Comparison of ENCODE assay signal across 16 cellular contexts in the genomic region with DNA sequence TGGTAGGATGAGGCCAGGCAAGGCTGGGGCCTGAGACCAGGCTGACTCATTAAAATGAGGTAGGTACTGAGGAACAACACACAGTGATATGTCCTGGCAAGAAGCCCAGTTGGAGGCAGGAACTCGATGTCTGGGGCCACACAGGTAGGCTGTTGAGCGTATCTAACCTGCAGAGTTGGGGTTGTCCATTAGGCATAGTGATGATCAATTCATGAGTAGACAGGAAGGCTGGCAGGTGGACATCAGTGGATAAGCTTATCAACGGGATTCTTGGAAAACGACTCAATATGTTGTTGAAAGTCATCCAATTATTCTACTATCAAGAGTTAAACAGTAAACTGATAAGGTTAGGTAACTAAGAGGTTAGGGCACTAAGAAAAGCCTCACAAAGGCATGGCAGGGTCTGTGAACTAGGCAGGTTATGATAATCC.
A peak's percentile ranks its signal among the peaks of the same experiment; 100 is the strongest.
DNase-seq lines count a peak whose midpoint lies in the region; ATAC-seq and TF ChIP-seq lines count a peak whose summit lies in the region.
"Had no signal": no experiment of that assay in that cellular context is flagged by ENCODE, and none has a peak within 500 bp of the region (broad histone marks: within the 10 kb centered on the region; RNA-seq: fewer than 3 reads in every experiment).

No MANE protein-coding gene starts in this region.

- H3K27ac ChIP-seq in body of pancreas (peak overlapping the region in 1 of 4 donors; percentile 29), stomach (no peak overlapping the region), upper lobe of right lung (no peak overlapping the region)
- H3K27ac ChIP-seq: GM23248, KMS-11 had no signal

- H3K4me3 ChIP-seq in body of pancreas (no peak overlapping the region), stomach (no peak overlapping the region), upper lobe of right lung (no peak overlapping the region)
- H3K4me3 ChIP-seq: GM23248 had no signal

- ATAC-seq in body of pancreas (peak; percentile 59), upper lobe of right lung (no peak)
- ATAC-seq: HCT116 had no signal

- 22 to 31% methylated on average over 4 of the region's 4 CpGs for WGBS in body of pancreas, 2 donors
- 30 to 58% (median 33%) methylated on average over 4 of the region's 4 CpGs for WGBS in stomach, 5 donors

- TF ChIP-seq CTCF in body of pancreas (IDR thresholded peaks at IDR 0.05) (no peak), stomach (IDR thresholded peaks at IDR 0.05) (no peak), upper lobe of right lung (IDR thresholded peaks at IDR 0.05) (no peak)

- intact Hi-C loops in body of pancreas (cut with DNase I) (no loop called here), stomach (cut with DNase I; ENCODE audit: low total_unique reads) (no loop called here), upper lobe of right lung (cut with DNase I) (no loop called here)

- TF ChIP-seq EP300 in stomach (IDR thresholded peaks at IDR 0.05), result no peak

- DNase-seq in LoVo (ENCODE audit: low spot score), result peak; percentile 6
- DNase-seq in body of pancreas, result peak; percentile 37 to 55 (median 41)
- DNase-seq in kidney tubule cell (ENCODE audit: low spot score), result peak; percentile 94
- DNase-seq in stomach, result peak; percentile 31
- DNase-seq in activated CD4-positive, alpha-beta T cell treated with anti-CD3 and anti-CD28 coated beads for 48 hours, result no peak
- DNase-seq in stimulated activated CD4-positive, alpha-beta T cell treated with anti-CD3 and anti-CD28 coated beads, Interleukin-15, amount 100 ng/mL, for 24 hours, result no peak
- DNase-seq in upper lobe of right lung, result no peak
- DNase-seq: BE2C; CD4-positive, alpha-beta memory T cell; GM23248; MM.1S; NCI-H1105; NCI-H1694 treated with DMSO at 0.1 percent for 48 hours; SIG-M5 had no signal

- TF ChIP-seq POLR2A in body of pancreas (IDR thresholded peaks at IDR 0.05), result no peak
- TF ChIP-seq POLR2A in stomach (IDR thresholded peaks at IDR 0.05), result no peak

- no peaks in the 10 kb centered on the region for H3K27me3 ChIP-seq in body of pancreas
- no peaks in the 10 kb centered on the region for H3K27me3 ChIP-seq in stomach
- H3K27me3 ChIP-seq in upper lobe of right lung, result no peaks in the 10 kb centered on the region
- H3K27me3 ChIP-seq: BE2C had no signal

- H3K4me1 ChIP-seq in body of pancreas (peaks cover 29% of the 10 kb centered on the region), stomach (peaks cover 0 to 26% (median 9%) of the 10 kb centered on the region in 4 donors), upper lobe of right lung (no peaks in the 10 kb centered on the region)
- H3K4me1 ChIP-seq: BE2C had no signal

- H3K9me3 ChIP-seq in body of pancreas, result no peaks in the 10 kb centered on the region
- H3K9me3 ChIP-seq in stomach, result peaks cover 0 to 8% (median 0%) of the 10 kb centered on the region in 4 donors
- H3K9me3 ChIP-seq in upper lobe of right lung, result no peaks in the 10 kb centered on the region
- H3K9me3 ChIP-seq: BE2C had no signal

- H3K36me3 ChIP-seq in body of pancreas (replicated peaks in 1 of 2; ENCODE audit: insufficient read depth in 1 of 2, low read depth in 2 of 2) (no peaks in the 10 kb centered on the region), stomach (no peaks in the 10 kb centered on the region), upper lobe of right lung (no peaks in the 10 kb centered on the region)
- H3K36me3 ChIP-seq: BE2C had no signal

Comparison
In these comparisons a context has a peak if more than half of its experiments do, and no peak if none do; other contexts are left out.
1. DNase-seq: peak in LoVo (single experiment), body of pancreas (4 of 4), kidney tubule cell (single experiment) and stomach (single experiment); none in activated CD4-positive, alpha-beta T cell treated with anti-CD3 and anti-CD28 coated beads for 48 hours (single experiment), stimulated activated CD4-positive, alpha-beta T cell treated with anti-CD3 and anti-CD28 coated beads, Interleukin-15, amount 100 ng/mL, for 24 hours (single experiment) and upper lobe of right lung (single experiment).